1 cellular context compared by ENCODE assay signal in the genomic region with DNA sequence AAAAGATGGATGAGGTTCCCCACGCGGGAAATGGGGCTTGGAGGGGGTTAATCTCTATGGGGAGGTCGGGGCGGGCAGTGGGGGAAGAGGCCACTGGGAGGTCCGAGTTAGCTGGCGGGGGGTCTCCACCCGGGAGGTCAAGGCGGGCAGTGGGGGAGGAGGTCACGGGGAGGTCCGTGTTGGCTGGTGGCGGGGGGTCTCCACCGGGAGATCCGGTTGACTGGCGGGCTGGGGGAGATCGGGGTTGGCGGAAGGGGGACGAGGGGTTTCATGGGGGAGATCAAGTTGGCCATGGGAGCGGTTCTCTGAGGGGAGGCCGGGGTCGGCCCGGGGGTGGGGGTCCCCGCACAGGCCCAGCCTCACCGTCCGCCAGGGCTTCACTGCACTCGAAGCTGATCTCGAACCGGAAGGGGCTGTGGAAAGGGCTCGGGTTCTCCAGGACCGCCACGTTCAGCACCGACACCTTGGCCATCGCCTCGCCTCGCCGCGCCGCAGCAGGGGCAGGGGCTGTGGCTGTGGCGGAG.
A peak's percentile ranks its signal among the peaks of the same experiment; 100 is the strongest.
TF ChIP-seq lines count a peak whose summit lies in the region.

No MANE protein-coding gene starts in this region.

TF ChIP-seq in HepG2, 621 proteins besides CTCF, POLR2A, EP300 and RAD21:
- TF ChIP-seq ZNF343 (CRISPR knock-in tag; IDR thresholded peaks at IDR 0.05) (0 out of 2 replicates have a peak, but pooled peaks have one; percentile 19), DNMT1 (CRISPR knock-in tag; IDR thresholded peaks at IDR 0.05) (0 out of 2 replicates have a peak, but pooled peaks have one; percentile 71), SIX4 (CRISPR knock-in tag; IDR thresholded peaks at IDR 0.05) (0 out of 2 replicates have a peak, but pooled peaks have one; percentile 1), EEA1 (CRISPR knock-in tag; IDR thresholded peaks at IDR 0.05; ENCODE audit: borderline replicate concordance) (no peak), NPAS2 (CRISPR knock-in tag; IDR thresholded peaks at IDR 0.05; ENCODE audit: borderline replicate concordance) (no peak), GZF1 (CRISPR knock-in tag; IDR thresholded peaks at IDR 0.05) (peak; percentile 42; the same call in 1 of the 2 replicates), ASH2L (IDR thresholded peaks at IDR 0.05; ENCODE audit: insufficient read length, low read depth, low read length) (peak; percentile 4), ZC3H4 (CRISPR knock-in tag; IDR thresholded peaks at IDR 0.05; ENCODE audit: borderline replicate concordance) (0 out of 2 replicates have a peak, but pooled peaks have one; percentile 29), ZNF564 (CRISPR knock-in tag; IDR thresholded peaks at IDR 0.05) (no peak; the same call in 1 of the 2 replicates), ZBTB7A (CRISPR knock-in tag; IDR thresholded peaks at IDR 0.05) (peak; percentile 41; the same call in 1 of the 2 replicates), ZNF264 (CRISPR knock-in tag; IDR thresholded peaks at IDR 0.05) (no peak), FOSL2 (CRISPR knock-in tag; IDR thresholded peaks at IDR 0.05) (no peak), SRY (CRISPR knock-in tag; IDR thresholded peaks at IDR 0.05) (0 out of 2 replicates have a peak, but pooled peaks have one; percentile 83), AGO2 (optimal IDR thresholded peaks at IDR 0.05; ENCODE audit: low read depth, low read length) (peak; percentile 33), CC2D1A (CRISPR knock-in tag; IDR thresholded peaks at IDR 0.05) (no peak), MEF2D (CRISPR knock-in tag; IDR thresholded peaks at IDR 0.05) (0 out of 2 replicates have a peak, but pooled peaks have one; percentile 6), RBFOX2 (IDR thresholded peaks at IDR 0.05; ENCODE audit: low read depth, low read length) (peak; percentile 86), ZFX (CRISPR knock-in tag; IDR thresholded peaks at IDR 0.05; ENCODE audit: low read depth) (peak; percentile 83), MIER3 (CRISPR knock-in tag; IDR thresholded peaks at IDR 0.05; ENCODE audit: borderline replicate concordance) (no peak), ETV5 (CRISPR knock-in tag; IDR thresholded peaks at IDR 0.05; ENCODE audit: borderline replicate concordance) (peak; percentile 29; the same call in 1 of the 2 replicates), ZFY (CRISPR knock-in tag; IDR thresholded peaks at IDR 0.05) (peak; percentile 72; the same call in 1 of the 2 replicates), NRL (CRISPR knock-in tag; IDR thresholded peaks at IDR 0.05; ENCODE audit: borderline replicate concordance) (0 out of 2 replicates have a peak, but pooled peaks have one; percentile 10), ZNF567 (CRISPR knock-in tag; IDR thresholded peaks at IDR 0.05; ENCODE audit: borderline replicate concordance) (no peak), PHF8 (CRISPR knock-in tag; IDR thresholded peaks at IDR 0.05) (peak; percentile 65), AGO1 (IDR thresholded peaks at IDR 0.05; ENCODE audit: low read depth, low read length, poor library complexity, severe bottlenecking) (peak; percentile 18)
- TF ChIP-seq, protein P1, sequence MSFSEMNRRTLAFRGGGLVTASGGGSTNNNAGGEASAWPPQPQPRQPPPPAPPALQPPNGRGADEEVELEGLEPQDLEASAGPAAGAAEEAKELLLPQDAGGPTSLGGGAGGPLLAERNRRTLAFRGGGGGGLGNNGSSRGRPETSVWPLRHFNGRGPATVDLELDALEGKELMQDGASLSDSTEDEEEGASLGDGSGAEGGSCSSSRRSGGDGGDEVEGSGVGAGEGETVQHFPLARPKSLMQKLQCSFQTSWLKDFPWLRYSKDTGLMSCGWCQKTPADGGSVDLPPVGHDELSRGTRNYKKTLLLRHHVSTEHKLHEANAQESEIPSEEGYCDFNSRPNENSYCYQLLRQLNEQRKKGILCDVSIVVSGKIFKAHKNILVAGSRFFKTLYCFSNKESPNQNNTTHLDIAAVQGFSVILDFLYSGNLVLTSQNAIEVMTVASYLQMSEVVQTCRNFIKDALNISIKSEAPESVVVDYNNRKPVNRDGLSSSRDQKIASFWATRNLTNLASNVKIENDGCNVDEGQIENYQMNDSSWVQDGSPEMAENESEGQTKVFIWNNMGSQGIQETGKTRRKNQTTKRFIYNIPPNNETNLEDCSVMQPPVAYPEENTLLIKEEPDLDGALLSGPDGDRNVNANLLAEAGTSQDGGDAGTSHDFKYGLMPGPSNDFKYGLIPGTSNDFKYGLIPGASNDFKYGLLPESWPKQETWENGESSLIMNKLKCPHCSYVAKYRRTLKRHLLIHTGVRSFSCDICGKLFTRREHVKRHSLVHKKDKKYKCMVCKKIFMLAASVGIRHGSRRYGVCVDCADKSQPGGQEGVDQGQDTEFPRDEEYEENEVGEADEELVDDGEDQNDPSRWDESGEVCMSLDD (CRISPR knock-in tag; IDR thresholded peaks at IDR 0.05; ENCODE audit: borderline replicate concordance), result no peak
- TF ChIP-seq, protein P2, sequence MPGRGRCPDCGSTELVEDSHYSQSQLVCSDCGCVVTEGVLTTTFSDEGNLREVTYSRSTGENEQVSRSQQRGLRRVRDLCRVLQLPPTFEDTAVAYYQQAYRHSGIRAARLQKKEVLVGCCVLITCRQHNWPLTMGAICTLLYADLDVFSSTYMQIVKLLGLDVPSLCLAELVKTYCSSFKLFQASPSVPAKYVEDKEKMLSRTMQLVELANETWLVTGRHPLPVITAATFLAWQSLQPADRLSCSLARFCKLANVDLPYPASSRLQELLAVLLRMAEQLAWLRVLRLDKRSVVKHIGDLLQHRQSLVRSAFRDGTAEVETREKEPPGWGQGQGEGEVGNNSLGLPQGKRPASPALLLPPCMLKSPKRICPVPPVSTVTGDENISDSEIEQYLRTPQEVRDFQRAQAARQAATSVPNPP (CRISPR knock-in tag; IDR thresholded peaks at IDR 0.05), result no peak
- TF ChIP-seq, protein P3, sequence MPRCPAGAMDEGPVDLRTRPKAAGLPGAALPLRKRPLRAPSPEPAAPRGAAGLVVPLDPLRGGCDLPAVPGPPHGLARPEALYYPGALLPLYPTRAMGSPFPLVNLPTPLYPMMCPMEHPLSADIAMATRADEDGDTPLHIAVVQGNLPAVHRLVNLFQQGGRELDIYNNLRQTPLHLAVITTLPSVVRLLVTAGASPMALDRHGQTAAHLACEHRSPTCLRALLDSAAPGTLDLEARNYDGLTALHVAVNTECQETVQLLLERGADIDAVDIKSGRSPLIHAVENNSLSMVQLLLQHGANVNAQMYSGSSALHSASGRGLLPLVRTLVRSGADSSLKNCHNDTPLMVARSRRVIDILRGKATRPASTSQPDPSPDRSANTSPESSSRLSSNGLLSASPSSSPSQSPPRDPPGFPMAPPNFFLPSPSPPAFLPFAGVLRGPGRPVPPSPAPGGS (CRISPR knock-in tag; IDR thresholded peaks at IDR 0.05), result 0 out of 2 replicates have a peak, but pooled peaks have one; percentile 27
- TF ChIP-seq, protein P4, sequence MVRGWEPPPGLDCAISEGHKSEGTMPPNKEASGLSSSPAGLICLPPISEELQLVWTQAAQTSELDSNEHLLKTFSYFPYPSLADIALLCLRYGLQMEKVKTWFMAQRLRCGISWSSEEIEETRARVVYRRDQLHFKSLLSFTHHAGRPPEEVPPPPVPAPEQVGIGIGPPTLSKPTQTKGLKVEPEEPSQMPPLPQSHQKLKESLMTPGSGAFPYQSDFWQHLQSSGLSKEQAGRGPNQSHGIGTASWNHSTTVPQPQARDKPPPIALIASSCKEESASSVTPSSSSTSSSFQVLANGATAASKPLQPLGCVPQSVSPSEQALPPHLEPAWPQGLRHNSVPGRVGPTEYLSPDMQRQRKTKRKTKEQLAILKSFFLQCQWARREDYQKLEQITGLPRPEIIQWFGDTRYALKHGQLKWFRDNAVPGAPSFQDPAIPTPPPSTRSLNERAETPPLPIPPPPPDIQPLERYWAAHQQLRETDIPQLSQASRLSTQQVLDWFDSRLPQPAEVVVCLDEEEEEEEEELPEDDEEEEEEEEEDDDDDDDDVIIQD (CRISPR knock-in tag; IDR thresholded peaks at IDR 0.05; ENCODE audit: low read depth), result no peak
TF ChIP-seq in HepG2: peak in this region for 18.
